Comparison of ENCODE assay signal across 22 cellular contexts in the genomic region with DNA sequence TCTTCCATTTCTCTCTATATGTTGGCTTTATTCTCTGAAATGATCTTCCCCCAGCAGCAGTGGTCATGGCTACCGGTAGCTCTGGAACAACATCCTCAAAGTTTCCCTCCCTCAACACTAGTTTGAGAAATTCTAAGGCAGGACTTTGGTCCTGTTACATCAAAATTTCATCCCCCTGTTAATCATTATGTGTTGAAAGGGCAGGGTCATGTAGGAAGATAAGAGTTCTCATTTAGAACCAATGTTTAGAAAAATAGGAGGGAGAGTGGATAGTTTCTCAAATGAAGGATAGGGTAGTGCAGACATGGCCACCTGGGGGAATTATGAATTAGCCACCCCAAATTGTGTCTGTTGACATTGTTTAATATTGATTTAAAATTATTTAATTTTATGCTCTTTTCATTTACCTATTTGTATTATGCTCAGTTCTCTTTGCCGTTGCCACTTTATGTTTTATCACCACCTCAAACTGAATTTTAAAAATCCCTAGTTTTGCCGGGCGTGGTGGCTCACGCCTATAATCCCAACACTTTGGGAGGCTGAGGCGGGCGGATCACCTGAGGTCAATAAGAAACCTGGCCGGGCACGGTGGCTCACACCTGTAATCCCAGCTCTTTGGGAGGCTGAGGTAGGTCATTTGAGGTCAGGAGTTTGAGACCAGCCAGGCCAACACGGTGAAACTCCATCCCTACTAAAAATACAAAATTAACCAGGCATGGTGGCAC. TPM values are rescaled to one million over a fixed set of nuclear protein-coding genes. Genes with fewer than 3 reads are reported as not detected.
DNase-seq lines count a peak whose midpoint lies in the region; ATAC-seq, FAIRE-seq and TF ChIP-seq lines count a peak whose summit lies in the region.
"Had no signal": no experiment of that assay in that cellular context is flagged by ENCODE, and none has a peak within 500 bp of the region (broad histone marks: within the 10 kb centered on the region; RNA-seq: fewer than 3 reads in every experiment).

No MANE protein-coding gene starts in this region.

- CTCF ChIA-PET in GM12878 (lab: Yijun Ruan, JAX): interaction anchor here (1.0 to 2.1 kb wide), 5 partner anchors 17 to 96 kb away, joined by 3 to 9 read pairs (median 3); no protein-coding TSS in a partner anchor
- CTCF ChIA-PET in naive thymus-derived CD4-positive, alpha-beta T cell (lab: Charles Lee): interaction anchor here (1.5 to 2.8 kb wide), 3 partner anchors 18 to 96 kb away, joined by 3 to 16 read pairs (median 4); no protein-coding TSS in a partner anchor

- intact Hi-C loops in GM12878 (cut with micrococcal nuclease; ENCODE audit: unreplicated experiment): no loop called here
- intact Hi-C loops in naive thymus-derived CD4-positive, alpha-beta T cell (cut with micrococcal nuclease): no loop called here
- intact Hi-C loops in left lung (cut with DNase I): no loop called here

- H3K9ac ChIP-seq in GM12878 (ENCODE audit: control insufficient read depth, insufficient read depth, low read length): no peak overlapping the region

- POLR2A ChIA-PET in GM12878 (lab: Charles Lee): interaction anchor here (1.1 kb wide), 1 partner anchor 12 kb away, joined by 3 read pairs; no protein-coding TSS in a partner anchor
- POLR2A ChIA-PET in naive thymus-derived CD4-positive, alpha-beta T cell (lab: Charles Lee): interaction anchor here (2.2 kb wide), 1 partner anchor 21 kb away, joined by 8 read pairs; no protein-coding TSS in a partner anchor

- H3K4me3 ChIP-seq in CD4-positive, CD25-positive, alpha-beta regulatory T cell (ENCODE audit: low read depth, low read length): peak overlapping the region; percentile 45
- no peak overlapping the region for H3K4me3 ChIP-seq in GM12878
- no peak overlapping the region for H3K4me3 ChIP-seq in naive thymus-derived CD4-positive, alpha-beta T cell (ENCODE audit: low read length)
- no peak overlapping the region for H3K4me3 ChIP-seq in left lung
- no peak overlapping the region for H3K4me3 ChIP-seq in MG63
- H3K4me3 ChIP-seq: dorsolateral prefrontal cortex, GM23338, thoracic aorta had no signal

- BruUV-seq in GM12878 (replicated peaks; lab: Mats Ljungman, UMichigan): no TSS peak

- peaks cover 53 to 91% (median 74%) of the 10 kb centered on the region in 4 donors for H3K4me1 Mint-ChIP-seq in CD4-positive, CD25-positive, alpha-beta regulatory T cell
- H3K4me1 Mint-ChIP-seq in naive thymus-derived CD4-positive, alpha-beta T cell: peaks cover 37 to 91% (median 84%) of the 10 kb centered on the region in 7 donors

- H3K4me1 ChIP-seq in CD4-positive, CD25-positive, alpha-beta regulatory T cell (ENCODE audit: control insufficient read depth, insufficient read depth, low read length, poor library complexity, severe bottlenecking): peaks cover 76% of the 10 kb centered on the region
- H3K4me1 ChIP-seq in GM12878 (ENCODE audit: control insufficient read depth, insufficient read depth, low read length) (peaks cover 11% of the 10 kb centered on the region; the same call in 1 of the 2 replicates), left lung (peaks cover 21 to 43% of the 10 kb centered on the region in 2 donors)
- peaks cover 37 to 41% of the 10 kb centered on the region in 2 donors for H3K4me1 ChIP-seq in naive thymus-derived CD4-positive, alpha-beta T cell (ENCODE audit: control insufficient read depth in 2 of 2, insufficient read depth in 2 of 2, low read length in 2 of 2)

- no peaks in the 10 kb centered on the region for H3K9me3 Mint-ChIP-seq in CD4-positive, CD25-positive, alpha-beta regulatory T cell
- H3K9me3 Mint-ChIP-seq in naive thymus-derived CD4-positive, alpha-beta T cell: no peaks in the 10 kb centered on the region
- H3K9me3 Mint-ChIP-seq: activated T-helper 2 cell treated with anti-CD3 and anti-CD28 coated beads, Interferon-gamma antibody, Interleukin-2, Interleukin-4, amounts not matched to agents 10 μg/mL and 5 μg/mL and 100 μg/mL, durations not matched to agents 14 hours and 24 hours and 36 hours; GM23338; mesothelial cell of epicardium had no signal

- RAD21 ChIA-PET in GM12878 (lab: Charles Lee; ENCODE audit: unreplicated experiment): interaction anchor here (2.3 kb wide), 1 partner anchor 20 kb away, joined by 11 read pairs; no protein-coding TSS in a partner anchor

- no peaks in the 10 kb centered on the region for H3K27me3 ChIP-seq in CD4-positive, CD25-positive, alpha-beta regulatory T cell (ENCODE audit: control insufficient read depth, insufficient read depth, low read length)
- H3K27me3 ChIP-seq in GM12878 (replicated peaks in 1 of 2; ENCODE audit: control insufficient read depth in 2 of 2, insufficient read depth in 2 of 2, low read length in 1 of 2) (no peaks in the 10 kb centered on the region), left lung (no peaks in the 10 kb centered on the region), MG63 (no peaks in the 10 kb centered on the region)
- no peaks in the 10 kb centered on the region for H3K27me3 ChIP-seq in naive thymus-derived CD4-positive, alpha-beta T cell (ENCODE audit: control insufficient read depth in 2 of 2, insufficient read depth in 2 of 2, low read length in 2 of 2)
- H3K27me3 ChIP-seq: dorsolateral prefrontal cortex had no signal

- 98% methylated on average over 10 of the region's 10 CpGs for WGBS in GM12878 (ENCODE audit: insufficient coverage, insufficient replicate concordance, low lambda C conversion rate, missing lambda C conversion rate)

- no peak overlapping the region for H3K4me2 ChIP-seq in GM12878 (ENCODE audit: control insufficient read depth, insufficient read depth)
- H3K4me2 ChIP-seq: GM23338 had no signal

- H3K27me3 Mint-ChIP-seq in CD4-positive, CD25-positive, alpha-beta regulatory T cell: no peaks in the 10 kb centered on the region
- H3K27me3 Mint-ChIP-seq in naive thymus-derived CD4-positive, alpha-beta T cell: no peaks in the 10 kb centered on the region

- in situ Hi-C loops in GM12878 (cut with MboI): no loop called here

- H2AFZ ChIP-seq in GM12878 (ENCODE audit: control insufficient read depth, low read depth, low read length): no peak overlapping the region
- H2AFZ ChIP-seq: GM23338 had no signal

- DNase-seq in CD4-positive, CD25-positive, alpha-beta regulatory T cell: no peak
- DNase-seq in HT-29 (ENCODE audit: low spot score) (peak; percentile 44), GM12878 (ENCODE audit: low read depth, low spot score) (no peak), left lung (no peak), NCI-H146 (lab: John Stamatoyannopoulos, UW) (no peak), NCI-H187 treated with DMSO at 0.1 percent for 48 hours (lab: John Stamatoyannopoulos, UW) (no peak), MG63 (no peak)
- no peak for DNase-seq in naive thymus-derived CD4-positive, alpha-beta T cell
- DNase-seq: activated CD8-positive, alpha-beta memory T cell treated with anti-CD3 and anti-CD28 coated beads for 24 hours; caudate nucleus; dorsolateral prefrontal cortex; erythroblast; foreskin melanocyte; NCI-H1417 treated with DMSO at 0.1 percent for 48 hours; NCI-H2171 treated with DMSO at 0.1 percent for 48 hours; NCI-H69; SHP77 had no signal

- no peak for TF ChIP-seq EP300 in GM12878 (IDR thresholded peaks at IDR 0.05; ENCODE audit: borderline replicate concordance in 1 of 2, control insufficient read depth in 1 of 2, low read depth in 2 of 2, low read length in 2 of 2)

- H3K36me3 Mint-ChIP-seq in CD4-positive, CD25-positive, alpha-beta regulatory T cell: peaks cover 12% of the 10 kb centered on the region
- H3K36me3 Mint-ChIP-seq in naive thymus-derived CD4-positive, alpha-beta T cell: peaks cover 0 to 13% (median 8%) of the 10 kb centered on the region in 5 donors
- H3K36me3 Mint-ChIP-seq: mesothelial cell of epicardium had no signal

- ATAC-seq in CD4-positive, CD25-positive, alpha-beta regulatory T cell (ENCODE audit: low read depth in 2 of 2): no peak
- ATAC-seq in GM12878: no peak
- no peak for ATAC-seq in naive thymus-derived CD4-positive, alpha-beta T cell
- ATAC-seq in left lung: no peak
- ATAC-seq: GM23338 had no signal

- peak overlapping the region in 3 of 4 donors; percentile 2 to 71 (median 62) for H3K4me3 Mint-ChIP-seq in CD4-positive, CD25-positive, alpha-beta regulatory T cell
- peak overlapping the region in 8 of 10 donors; percentile 6 to 55 (median 30) for H3K4me3 Mint-ChIP-seq in naive thymus-derived CD4-positive, alpha-beta T cell
- H3K4me3 Mint-ChIP-seq: GM23338, mesothelial cell of epicardium had no signal

- no peaks in the 10 kb centered on the region for H3K9me3 ChIP-seq in CD4-positive, CD25-positive, alpha-beta regulatory T cell (ENCODE audit: control insufficient read depth in 2 of 2, low read length in 2 of 2)
- no peaks in the 10 kb centered on the region for H3K9me3 ChIP-seq in GM12878 (replicated peaks; ENCODE audit: control insufficient read depth, insufficient read depth, low read length)
- no peaks in the 10 kb centered on the region for H3K9me3 ChIP-seq in naive thymus-derived CD4-positive, alpha-beta T cell (ENCODE audit: control insufficient read depth in 2 of 3, low read length in 3 of 3)
- H3K9me3 ChIP-seq in left lung: no peaks in the 10 kb centered on the region
- H3K9me3 ChIP-seq in MG63: no peaks in the 10 kb centered on the region
- H3K9me3 ChIP-seq: thoracic aorta had no signal

- no peak for TF ChIP-seq POLR2A in GM12878 (IDR thresholded peaks at IDR 0.05; ENCODE audit: low read depth, low read length)

- TF ChIP-seq CTCF in GM12878 (IDR thresholded peaks at IDR 0.05 in 2 of 3, conservative IDR thresholded peaks at IDR 0.05 in 1 of 3; ENCODE audit: control insufficient read depth in 2 of 3, extremely low read depth in 1 of 3, insufficient read depth in 1 of 3, low read depth in 3 of 3, low read length in 3 of 3): no peak
- TF ChIP-seq CTCF in left lung (IDR thresholded peaks at IDR 0.05): no peak

- H3K79me2 ChIP-seq in GM12878 (ENCODE audit: control insufficient read depth, insufficient read depth, low read length): peaks cover 76% of the 10 kb centered on the region

- peaks cover 6% of the 10 kb centered on the region for H3K36me3 ChIP-seq in CD4-positive, CD25-positive, alpha-beta regulatory T cell (ENCODE audit: control insufficient read depth, insufficient read depth, low read length)
- H3K36me3 ChIP-seq in GM12878 (ENCODE audit: control insufficient read depth in 2 of 2, insufficient read depth in 2 of 2, low read length in 1 of 2) (no peaks in the 10 kb centered on the region; a peak in 2 of 4 replicates), left lung (no peaks in the 10 kb centered on the region), MG63 (no peaks in the 10 kb centered on the region)
- no peaks in the 10 kb centered on the region for H3K36me3 ChIP-seq in naive thymus-derived CD4-positive, alpha-beta T cell (ENCODE audit: control insufficient read depth in 2 of 3, insufficient read depth in 3 of 3, low read length in 3 of 3)
- H3K36me3 ChIP-seq: thoracic aorta had no signal

- SMC1A ChIA-PET in GM12878 (lab: Charles Lee; ENCODE audit: uncharacterized antibody, unreplicated experiment): interaction anchor here (1.1 to 2.5 kb wide), 4 partner anchors 9 to 95 kb away, joined by 4 to 10 read pairs (median 7); no protein-coding TSS in a partner anchor

- no peak for FAIRE-seq in GM12878 (lab: Jason Lieb, UNC)
- FAIRE-seq: D721Med had no signal

- no peak for TF ChIP-seq RAD21 in GM12878 (IDR thresholded peaks at IDR 0.05; ENCODE audit: insufficient read depth, low read depth, low read length)

- peak overlapping the region; percentile 57 to 97 (median 83) for H3K27ac Mint-ChIP-seq in CD4-positive, CD25-positive, alpha-beta regulatory T cell
- peak overlapping the region in 8 of 9 donors; percentile 55 to 91 (median 81) for H3K27ac Mint-ChIP-seq in naive thymus-derived CD4-positive, alpha-beta T cell
- H3K27ac Mint-ChIP-seq: activated T-helper 2 cell treated with anti-CD3 and anti-CD28 coated beads, Interferon-gamma antibody, Interleukin-2, Interleukin-4, amounts not matched to agents 10 μg/mL and 5 μg/mL and 100 μg/mL, durations not matched to agents 14 hours and 24 hours and 36 hours; GM23338; mesothelial cell of epicardium had no signal

- H3K27ac ChIP-seq in CD4-positive, CD25-positive, alpha-beta regulatory T cell (ENCODE audit: insufficient read depth, low read length, poor library complexity, severe bottlenecking): peak overlapping the region; percentile 1
- H3K27ac ChIP-seq in GM12878 (ENCODE audit: control insufficient read depth, insufficient read depth) (no peak overlapping the region), left lung (no peak overlapping the region)
- no peak overlapping the region for H3K27ac ChIP-seq in naive thymus-derived CD4-positive, alpha-beta T cell (ENCODE audit: low read depth, low read length)
- H3K27ac ChIP-seq: dorsolateral prefrontal cortex, thoracic aorta had no signal

- H4K20me1 ChIP-seq in GM12878 (ENCODE audit: control insufficient read depth, insufficient read depth): no peaks in the 10 kb centered on the region; the same call in 1 of the 2 replicates

RNA-seq across cellular contexts. Expression of gene EML4, which starts 22.3 kb away (rescaled TPM):
- 293 TPM for total RNA-seq in CD4-positive, CD25-positive, alpha-beta regulatory T cell
- polyA plus RNA-seq in CD4-positive, CD25-positive, alpha-beta regulatory T cell: 10 to 100 TPM; 83.7 to 92.7 (median 89.7) TPM
- 80.0 and 81.9 TPM in 2 replicates for total RNA-seq in HT-29 (2014; rRNA removed; shearing (Covaris generic))
- 180 and 187 TPM in 2 replicates for total RNA-seq in GM12878 (2013; cell fraction: nucleolus; rRNA removed)
- total RNA-seq in GM12878 (2014; rRNA removed): 70.9 and 82.6 TPM in 2 replicates
- total RNA-seq in GM12878 (2014; rRNA removed; fragmentation: Illumina TruSeq; extraction: Trizol): 82.9 and 83.6 TPM in 2 replicates
- total RNA-seq in GM12878 (2021): 80.9 and 91.3 TPM in 2 replicates
- polyA plus RNA-seq in GM12878 (2011; ENCODE audit: low read depth): 23.3 TPM
- polyA plus RNA-seq in GM12878 (2011; rRNA removed): 85.1 and 110 TPM in 2 replicates
- polyA plus RNA-seq in GM12878 (2011; cell fraction: cytosol; rRNA removed): 35.9 and 42.7 TPM in 2 replicates
- 68.7 and 75.4 TPM in 2 replicates for polyA plus RNA-seq in GM12878 (2011; cell fraction: nucleus; rRNA removed)
- 29.2 and 32.3 TPM in 2 replicates for polyA plus RNA-seq in GM12878 (2012)
- polyA plus RNA-seq in GM12878 (2014; fragmentation: Illumina TruSeq; extraction: Trizol): 78.5 and 95.8 TPM in 2 replicates
- polyA plus RNA-seq in GM12878 (2014; fragmentation: Nextera tagmentation; extraction: Ambion mirVana): 10 to 100 TPM; 23.1 to 30.8 TPM
- 49.6 and 54.1 TPM in 2 replicates for polyA plus RNA-seq in GM12878 (2014; rRNA removed)
- polyA plus RNA-seq in GM12878 (2016; fragmentation: Nextera tagmentation; extraction: Ambion mirVana): 10 to 100 TPM; 76.2 to 87.0 TPM
- polyA minus RNA-seq in GM12878 (2011; rRNA and poly(A)+ RNA removed): 97.9 and 138 TPM in 2 replicates
- 23.4 and 35.6 TPM in 2 replicates for polyA minus RNA-seq in GM12878 (2011; cell fraction: cytosol; rRNA and poly(A)+ RNA removed)
- 58.8 and 107 TPM in 2 replicates for polyA minus RNA-seq in GM12878 (2011; cell fraction: nucleus; rRNA and poly(A)+ RNA removed)
- 100 to 1,000 TPM in 4 of 5 experiments, 10 to 100 TPM in 1; 91.1 to 167 (median 143) TPM for total RNA-seq in naive thymus-derived CD4-positive, alpha-beta T cell
- 10 to 100 TPM; 64.9 to 69.3 TPM for polyA plus RNA-seq in naive thymus-derived CD4-positive, alpha-beta T cell
- 10 to 100 TPM; 77.5 to 79.3 TPM for total RNA-seq in left lung
- total RNA-seq in MG63 (2014; rRNA removed; shearing (Covaris generic); ENCODE audit: low replicate concordance): 18.5 and 19.5 TPM in 2 replicates
